Comparison of ENCODE assay signal across 18 cellular contexts in the genomic region with DNA sequence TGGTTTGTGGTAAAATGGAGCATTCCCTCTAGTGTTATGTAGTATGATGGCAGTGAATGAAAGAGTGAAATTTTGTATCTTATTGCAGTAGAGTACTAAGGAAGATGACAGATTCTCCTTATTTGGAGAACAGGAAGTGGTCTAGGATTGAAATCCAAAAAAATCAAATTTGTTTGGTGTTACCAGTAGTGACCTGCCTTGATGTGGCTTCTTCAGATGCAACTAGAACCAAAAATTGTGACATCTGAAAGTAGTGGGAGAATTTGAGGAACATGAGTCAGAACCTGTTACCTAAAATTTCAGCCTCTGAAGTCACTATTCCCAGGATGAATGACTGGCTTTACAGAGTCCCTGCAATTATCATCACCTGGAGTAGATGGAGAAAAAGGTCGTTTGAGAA.
DNase-seq lines count a peak whose midpoint lies in the region; ATAC-seq and TF ChIP-seq lines count a peak whose summit lies in the region.
"Had no signal": no experiment of that assay in that cellular context is flagged by ENCODE, and none has a peak within 500 bp of the region (broad histone marks: within the 10 kb centered on the region; RNA-seq: fewer than 3 reads in every experiment).

No MANE protein-coding gene starts in this region.

- H3K27me3 Mint-ChIP-seq in GM23338 (ENCODE audit: insufficient read depth, low read depth, poor library complexity) = no peaks in the 10 kb centered on the region

- TF ChIP-seq POLR2A in right lobe of liver (IDR thresholded peaks at IDR 0.05) = no peak

- H3K4me3 ChIP-seq in GM23248 = no peak overlapping the region
- no peak overlapping the region for H3K4me3 ChIP-seq in GM23338
- H3K4me3 ChIP-seq in right lobe of liver = no peak overlapping the region
- H3K4me3 ChIP-seq: pancreas, uterus had no signal

- WGBS in GM23248 (ENCODE audit: low coverage in 1 of 2, low lambda C conversion rate in 2 of 2, missing lambda C conversion rate in 2 of 2), 2 experiments = 10 to 29% methylated on average over 1 of the region's 1 CpG
- WGBS in right lobe of liver (ENCODE audit: insufficient coverage, low coverage, low lambda C conversion rate, missing lambda C conversion rate) = 28% methylated on average over 1 of the region's 1 CpG

- H2AFZ ChIP-seq in GM23248 (no peak overlapping the region), GM23338 (no peak overlapping the region)

- peak; percentile 9 for DNase-seq in A172 (ENCODE audit: low spot score)
- peak; percentile 78 for DNase-seq in GM23248
- DNase-seq in OCI-M1 (lab: John Stamatoyannopoulos, UW) = peak; percentile 51
- peak; percentile 3 for DNase-seq in central memory CD4-positive, alpha-beta T cell
- no peak for DNase-seq in NCI-H1436 treated with DMSO at 0.1 percent for 48 hours (lab: John Stamatoyannopoulos, UW)
- DNase-seq in GM23338 (ENCODE audit: low spot score) = no peak
- no peak for DNase-seq in right lobe of liver
- no peak for DNase-seq in AG08395 (ENCODE audit: low spot score)
- DNase-seq: activated CD4-positive, alpha-beta T cell treated with anti-CD3 and anti-CD28 coated beads for 48 hours; activated gamma-delta T cell treated with Interleukin-2 at 50 U/mL for 16 hours; BE2C; cerebellar nuclear complex; H7; NCI-H187; NCI-H774; pancreas; stimulated activated CD8-positive, alpha-beta memory T cell treated with anti-CD3 and anti-CD28 coated beads, Interleukin-4, amount 100 ng/mL, for 48 hours; uterus had no signal

- peaks cover 4% of the 10 kb centered on the region; the same call in 2 of the 3 replicates for H3K4me1 Mint-ChIP-seq in GM23338

- H4K20me1 ChIP-seq in GM23248 (ENCODE audit: insufficient read depth) (no peaks in the 10 kb centered on the region), GM23338 (replicated peaks; ENCODE audit: insufficient read depth) (no peaks in the 10 kb centered on the region)

- in situ Hi-C loops in GM23248 (cut with MboI) = no loop called here

- intact Hi-C loops in right lobe of liver (cut with DNase I) = no loop called here

- no peaks in the 10 kb centered on the region for H3K36me3 Mint-ChIP-seq in GM23338 (ENCODE audit: low read depth)

- H3K36me3 ChIP-seq in GM23248 (ENCODE audit: low read depth) = no peaks in the 10 kb centered on the region
- H3K36me3 ChIP-seq in GM23338 (ENCODE audit: insufficient read depth) = no peaks in the 10 kb centered on the region
- H3K36me3 ChIP-seq in right lobe of liver = no peaks in the 10 kb centered on the region
- H3K36me3 ChIP-seq: BE2C, pancreas, uterus had no signal

- H3K27me3 ChIP-seq in GM23248 (replicated peaks; ENCODE audit: insufficient read depth) (no peaks in the 10 kb centered on the region), GM23338 (ENCODE audit: insufficient read depth) (no peaks in the 10 kb centered on the region), right lobe of liver (no peaks in the 10 kb centered on the region)
- H3K27me3 ChIP-seq: pancreas, uterus had no signal

- no peaks in the 10 kb centered on the region for H3K9me3 ChIP-seq in GM23248 (ENCODE audit: low read depth)
- H3K9me3 ChIP-seq in right lobe of liver = no peaks in the 10 kb centered on the region
- H3K9me3 ChIP-seq: BE2C, pancreas, uterus had no signal

- TF ChIP-seq CTCF in GM23338 (conservative IDR thresholded peaks at IDR 0.05; ENCODE audit: low read depth in 2 of 2) (no peak), right lobe of liver (IDR thresholded peaks at IDR 0.05) (no peak)

- H3F3A ChIP-seq in GM23248 (ENCODE audit: insufficient read depth) (0 out of 2 replicates have a peak, but pooled peaks cover 9% of the 10 kb centered on the region), GM23338 (replicated peaks; ENCODE audit: low read depth) (no peaks in the 10 kb centered on the region)

- H3K9me2 ChIP-seq in GM23248 (ENCODE audit: insufficient read depth) (no peaks in the 10 kb centered on the region), GM23338 (ENCODE audit: insufficient read depth) (no peaks in the 10 kb centered on the region)

- H3K79me2 ChIP-seq in GM23248 (ENCODE audit: insufficient read depth) (no peaks in the 10 kb centered on the region), GM23338 (replicated peaks; ENCODE audit: insufficient read depth) (no peaks in the 10 kb centered on the region)

- no peak overlapping the region for H3K9ac ChIP-seq in GM23248

- H3K27ac Mint-ChIP-seq in GM23338 = no peak overlapping the region

- H3K9me3 Mint-ChIP-seq in GM23338 = no peaks in the 10 kb centered on the region

- no peak overlapping the region for H3K4me2 ChIP-seq in GM23248 (ENCODE audit: unreplicated experiment)
- no peak overlapping the region for H3K4me2 ChIP-seq in GM23338

- H3K4me1 ChIP-seq in GM23248 (ENCODE audit: insufficient read depth) (peaks cover 8% of the 10 kb centered on the region), GM23338 (ENCODE audit: insufficient read depth) (no peaks in the 10 kb centered on the region), right lobe of liver (no peaks in the 10 kb centered on the region)
- H3K4me1 ChIP-seq: BE2C, pancreas, uterus had no signal

- no peak overlapping the region for H3K4me3 Mint-ChIP-seq in GM23338

- H3K27ac ChIP-seq in GM23248 (0 out of 2 replicates have a peak overlapping the region, but pooled peaks have one; percentile 18), GM23338 (ENCODE audit: low read depth) (no peak overlapping the region), right lobe of liver (no peak overlapping the region)
- H3K27ac ChIP-seq: pancreas, uterus had no signal

- ATAC-seq in GM23338 (no peak), right lobe of liver (no peak)
- ATAC-seq: pancreas had no signal

TF ChIP-seq in GM23338, 12 proteins besides CTCF, POLR2A, EP300 and RAD21 (continues in another document):
- no peak for TF ChIP-seq EZH2phosphoT487 (IDR thresholded peaks at IDR 0.05; ENCODE audit: unreplicated experiment)
- TF ChIP-seq ZNF331 (CRISPR knock-in tag; IDR thresholded peaks at IDR 0.05; ENCODE audit: low read depth) = no peak
- TF ChIP-seq, protein P1, sequence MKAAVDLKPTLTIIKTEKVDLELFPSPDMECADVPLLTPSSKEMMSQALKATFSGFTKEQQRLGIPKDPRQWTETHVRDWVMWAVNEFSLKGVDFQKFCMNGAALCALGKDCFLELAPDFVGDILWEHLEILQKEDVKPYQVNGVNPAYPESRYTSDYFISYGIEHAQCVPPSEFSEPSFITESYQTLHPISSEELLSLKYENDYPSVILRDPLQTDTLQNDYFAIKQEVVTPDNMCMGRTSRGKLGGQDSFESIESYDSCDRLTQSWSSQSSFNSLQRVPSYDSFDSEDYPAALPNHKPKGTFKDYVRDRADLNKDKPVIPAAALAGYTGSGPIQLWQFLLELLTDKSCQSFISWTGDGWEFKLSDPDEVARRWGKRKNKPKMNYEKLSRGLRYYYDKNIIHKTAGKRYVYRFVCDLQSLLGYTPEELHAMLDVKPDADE (IDR thresholded peaks at IDR 0.05) = no peak
- TF ChIP-seq EZH2 (IDR thresholded peaks at IDR 0.05; ENCODE audit: low read depth, unreplicated experiment) = no peak
- TF ChIP-seq STAT1 (IDR thresholded peaks at IDR 0.05; ENCODE audit: unreplicated experiment) = no peak
- no peak for TF ChIP-seq CREB1 (CRISPR knock-in tag; IDR thresholded peaks at IDR 0.05; ENCODE audit: low read depth)
- no peak for TF ChIP-seq ZNF114 (CRISPR knock-in tag; IDR thresholded peaks at IDR 0.05)

Comparison
In these comparisons a context has a peak if more than half of its experiments do, and no peak if none do; other contexts are left out.
1. DNase-seq: peak in A172 (single experiment), GM23248 (single experiment), OCI-M1 (single experiment) and central memory CD4-positive, alpha-beta T cell (single experiment); none in NCI-H1436 treated with DMSO at 0.1 percent for 48 hours (single experiment), GM23338 (single experiment), right lobe of liver (0 of 3) and AG08395 (single experiment).